ENCODE assay signal across 8 cellular contexts in genomic region chr17:4966844-4967538, GRCh38. TPM values are rescaled to one million over a fixed set of nuclear protein-coding genes. Genes with fewer than 3 reads are reported as not detected.
DNase-seq lines count a peak whose midpoint lies in the region; ATAC-seq and TF ChIP-seq lines count a peak whose summit lies in the region.

No MANE protein-coding gene starts in this region.

- no peak for TF ChIP-seq EP300 in esophagus muscularis mucosa (IDR thresholded peaks at IDR 0.05)

- H3K36me3 ChIP-seq in OCI-LY1 (ENCODE audit: insufficient read depth, low read length) (peaks cover 37% of the 10 kb centered on the region; the same call in 1 of the 2 replicates), esophagus muscularis mucosa (peaks cover 6 to 41% (median 23%) of the 10 kb centered on the region in 4 donors), mucosa of stomach (ENCODE audit: control insufficient read depth, insufficient read depth, low read length) (no peaks in the 10 kb centered on the region)

- 0% methylated on average over 25 of the region's 42 CpGs for WGBS in esophagus muscularis mucosa

- peak; percentile 77 for ATAC-seq in GM21528 (IDR thresholded peaks at IDR 0.05; ENCODE audit: low FRiP score, unreplicated experiment)
- peak; percentile 86 to 88 for ATAC-seq in activated T-cell treated with anti-CD3 and anti-CD28 coated beads, Interleukin-2, amount 50 U/mL, for 4 hours

- TF ChIP-seq CTCF in OCI-LY1 (IDR thresholded peaks at IDR 0.05; ENCODE audit: low read length) (no peak), esophagus muscularis mucosa (IDR thresholded peaks at IDR 0.05) (peak in 1 of 3 experiments; percentile 27)

- H3K9me2 ChIP-seq in OCI-LY1 (ENCODE audit: low read depth, low read length) = no peaks in the 10 kb centered on the region

- no peaks in the 10 kb centered on the region for H4K20me1 ChIP-seq in OCI-LY1 (ENCODE audit: insufficient read depth, low read length)

- H3K4me3 Mint-ChIP-seq in activated T-cell treated with anti-CD3 and anti-CD28 coated beads, Interleukin-2, amount 50 U/mL, for 4 hours = no peak overlapping the region

- H3K4me2 ChIP-seq in OCI-LY1 (ENCODE audit: low read length) = peak overlapping the region; percentile 81

- TF ChIP-seq POLR2A in esophagus muscularis mucosa (IDR thresholded peaks at IDR 0.05; ENCODE audit: low read depth) = peak; percentile 50

- H3K9me3 Mint-ChIP-seq in activated T-cell treated with anti-CD3 and anti-CD28 coated beads, Interleukin-2, amount 50 U/mL, for 4 hours = no peaks in the 10 kb centered on the region

- H3K4me1 Mint-ChIP-seq in activated T-cell treated with anti-CD3 and anti-CD28 coated beads, Interleukin-2, amount 50 U/mL, for 4 hours (ENCODE audit: low read depth) = peaks cover 38% of the 10 kb centered on the region

- H3K27ac ChIP-seq in OCI-LY1 (ENCODE audit: low read depth, low read length, poor library complexity, severe bottlenecking) (peak overlapping the region; percentile 90), esophagus muscularis mucosa (replicated peaks in 1 of 4) (peak overlapping the region; percentile 91 to 97 (median 95))

- H3K36me3 Mint-ChIP-seq in activated T-cell treated with anti-CD3 and anti-CD28 coated beads, Interleukin-2, amount 50 U/mL, for 4 hours (ENCODE audit: insufficient read depth) = peaks cover 23% of the 10 kb centered on the region

- H3K27me3 ChIP-seq in OCI-LY1 (ENCODE audit: insufficient read depth, low read length) = no peaks in the 10 kb centered on the region
- no peaks in the 10 kb centered on the region for H3K27me3 ChIP-seq in esophagus muscularis mucosa
- H3K27me3 ChIP-seq in mucosa of stomach (ENCODE audit: control insufficient read depth, insufficient read depth, low read length) = no peaks in the 10 kb centered on the region

- no peaks in the 10 kb centered on the region for H3F3A ChIP-seq in OCI-LY1 (ENCODE audit: insufficient read depth, low read length)

- H3K9ac ChIP-seq in OCI-LY1 (ENCODE audit: low read length) = peak overlapping the region; percentile 92
- H3K9ac ChIP-seq in mucosa of stomach (ENCODE audit: low read length) = peak overlapping the region; percentile 85

- H3K4me1 ChIP-seq in OCI-LY1 (ENCODE audit: insufficient read depth, low read length, severe bottlenecking) = peaks cover 25% of the 10 kb centered on the region
- peaks cover 32 to 49% (median 43%) of the 10 kb centered on the region in 4 donors for H3K4me1 ChIP-seq in esophagus muscularis mucosa
- H3K4me1 ChIP-seq in mucosa of stomach (ENCODE audit: control insufficient read depth, insufficient read depth, low read length) = peaks cover 20% of the 10 kb centered on the region

- 0 out of 2 replicates have a peak, but pooled peaks cover 3% of the 10 kb centered on the region for H3K79me2 ChIP-seq in OCI-LY1 (ENCODE audit: insufficient read depth, low read length)

- intact Hi-C loops in esophagus muscularis mucosa (cut with DNase I) = loop anchor here (2.0 kb wide), 1 partner anchor 18 kb away; the partner anchor contains the start of gene PFN1

- no peaks in the 10 kb centered on the region for H3K27me3 Mint-ChIP-seq in activated T-cell treated with anti-CD3 and anti-CD28 coated beads, Interleukin-2, amount 50 U/mL, for 4 hours (ENCODE audit: low read depth)

- peak overlapping the region; percentile 84 for H3K4me3 ChIP-seq in OCI-LY1 (ENCODE audit: low read depth, low read length, poor library complexity, severe bottlenecking)
- peak overlapping the region; percentile 76 to 86 (median 78) for H3K4me3 ChIP-seq in esophagus muscularis mucosa
- peak overlapping the region; percentile 78 for H3K4me3 ChIP-seq in mucosa of stomach (ENCODE audit: low read length)

- H2AFZ ChIP-seq in OCI-LY1 (ENCODE audit: low read length) = no peak overlapping the region

- no peaks in the 10 kb centered on the region for H3K9me3 ChIP-seq in OCI-LY1 (ENCODE audit: low read length)
- H3K9me3 ChIP-seq in esophagus muscularis mucosa = no peaks in the 10 kb centered on the region
- no peaks in the 10 kb centered on the region for H3K9me3 ChIP-seq in mucosa of stomach (ENCODE audit: control insufficient read depth, low read length)

- DNase-seq in DMS153 treated with DMSO at 0.1 percent for 48 hours (lab: John Stamatoyannopoulos, UW; ENCODE audit: unreplicated experiment) (peak; percentile 90), HuH-7 (ENCODE audit: low spot score) (peak; percentile 95), esophagus muscularis mucosa (ENCODE audit: extremely low spot score) (peak; percentile 100)
- DNase-seq in activated T-cell treated with anti-CD3 and anti-CD28 coated beads, Interleukin-2, amount 50 U/mL, for 4 hours = peak; percentile 88
- peak; percentile 83 to 85 for DNase-seq in stimulated activated CD8-positive, alpha-beta memory T cell treated with anti-CD3 and anti-CD28 coated beads, Interleukin-7, amount 100 ng/mL, for 1 hour (ENCODE audit: low read depth in 2 of 2)

RNA-seq across cellular contexts. Expression of gene SPAG7, which starts 0.6 kb away (rescaled TPM):
- total RNA-seq in activated T-cell treated with anti-CD3 and anti-CD28 coated beads, Interleukin-2, amount 50 U/mL, for 4 hours = 10 to 100 TPM; 47.7 to 67.4 (median 56.9) TPM
- total RNA-seq in esophagus muscularis mucosa = 10 to 100 TPM; 45.5 to 74.7 (median 63.6) TPM

RNA-seq across cellular contexts. Expression of gene ENO3, which starts 16.1 kb away (rescaled TPM):
- total RNA-seq in activated T-cell treated with anti-CD3 and anti-CD28 coated beads, Interleukin-2, amount 50 U/mL, for 4 hours = 10 to 100 TPM; 25.8 to 26.9 (median 26.0) TPM
- total RNA-seq in esophagus muscularis mucosa = 1 to 10 TPM; 1.2 to 7.2 (median 2.1) TPM

RNA-seq across cellular contexts. Expression of gene PFN1, which starts 18.7 kb away (rescaled TPM):
- total RNA-seq in activated T-cell treated with anti-CD3 and anti-CD28 coated beads, Interleukin-2, amount 50 U/mL, for 4 hours = 1,000 to 10,000 TPM; 1,652 to 1,716 (median 1,674) TPM
- 1,000 to 10,000 TPM; 1,019 to 1,635 (median 1,341) TPM for total RNA-seq in esophagus muscularis mucosa

RNA-seq across cellular contexts. Expression of gene CAMTA2, which starts 20.5 kb away (rescaled TPM):
- 100 to 1,000 TPM in 2 of 3 donors, 10 to 100 TPM in 1; 87.8 to 141 (median 101) TPM for total RNA-seq in activated T-cell treated with anti-CD3 and anti-CD28 coated beads, Interleukin-2, amount 50 U/mL, for 4 hours
- total RNA-seq in esophagus muscularis mucosa = 10 to 100 TPM; 24.0 to 48.2 (median 28.4) TPM

RNA-seq across cellular contexts. Expression of gene RNF167, which starts 26.9 kb away (rescaled TPM):
- 100 to 1,000 TPM; 121 to 140 (median 129) TPM for total RNA-seq in activated T-cell treated with anti-CD3 and anti-CD28 coated beads, Interleukin-2, amount 50 U/mL, for 4 hours
- 10 to 100 TPM; 59.8 to 96.3 (median 69.5) TPM for total RNA-seq in esophagus muscularis mucosa

Comparison
In these comparisons a context has a peak if more than half of its experiments do, and no peak if none do; other contexts are left out.
1. Peak in every context shown above with its lines: DNase-seq, ATAC-seq, H3K4me3 ChIP-seq and H3K27ac ChIP-seq.